ENCODE assay signal across 1 cellular context in the genomic region with DNA sequence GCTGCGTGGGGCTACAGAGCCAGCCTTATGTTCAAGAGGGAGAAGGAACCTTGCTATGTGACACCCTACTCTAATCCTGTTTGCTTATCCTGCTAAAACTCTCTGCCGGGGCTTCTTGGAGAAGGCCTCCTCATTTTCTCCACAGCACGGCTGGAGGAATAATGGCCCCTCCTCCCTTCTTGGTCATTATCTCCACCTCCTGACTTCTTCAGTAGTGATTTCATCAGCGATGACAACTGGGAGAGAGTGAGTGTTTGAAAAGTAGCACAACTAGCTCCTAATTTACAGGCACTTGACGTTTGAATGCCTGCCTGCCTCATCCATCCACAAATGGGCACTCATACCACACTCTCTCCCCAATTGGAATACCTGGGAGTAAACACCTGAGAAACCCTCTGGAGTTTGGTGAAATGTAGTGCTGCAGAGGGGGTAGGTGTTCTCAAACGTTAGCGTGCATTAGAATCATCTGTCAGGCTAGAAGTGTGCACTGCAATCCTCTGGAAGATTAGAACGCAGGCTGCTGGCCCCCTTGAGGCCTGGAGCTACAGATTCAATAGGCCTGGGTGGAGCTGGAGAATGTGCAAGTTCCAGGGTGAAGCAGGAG.
TF ChIP-seq lines count a peak whose summit lies in the region.

No MANE protein-coding gene starts in this region.

TF ChIP-seq in HEK293, 187 proteins besides CTCF, POLR2A, EP300 and RAD21 (continued from another document):
- TF ChIP-seq, protein P1, sequence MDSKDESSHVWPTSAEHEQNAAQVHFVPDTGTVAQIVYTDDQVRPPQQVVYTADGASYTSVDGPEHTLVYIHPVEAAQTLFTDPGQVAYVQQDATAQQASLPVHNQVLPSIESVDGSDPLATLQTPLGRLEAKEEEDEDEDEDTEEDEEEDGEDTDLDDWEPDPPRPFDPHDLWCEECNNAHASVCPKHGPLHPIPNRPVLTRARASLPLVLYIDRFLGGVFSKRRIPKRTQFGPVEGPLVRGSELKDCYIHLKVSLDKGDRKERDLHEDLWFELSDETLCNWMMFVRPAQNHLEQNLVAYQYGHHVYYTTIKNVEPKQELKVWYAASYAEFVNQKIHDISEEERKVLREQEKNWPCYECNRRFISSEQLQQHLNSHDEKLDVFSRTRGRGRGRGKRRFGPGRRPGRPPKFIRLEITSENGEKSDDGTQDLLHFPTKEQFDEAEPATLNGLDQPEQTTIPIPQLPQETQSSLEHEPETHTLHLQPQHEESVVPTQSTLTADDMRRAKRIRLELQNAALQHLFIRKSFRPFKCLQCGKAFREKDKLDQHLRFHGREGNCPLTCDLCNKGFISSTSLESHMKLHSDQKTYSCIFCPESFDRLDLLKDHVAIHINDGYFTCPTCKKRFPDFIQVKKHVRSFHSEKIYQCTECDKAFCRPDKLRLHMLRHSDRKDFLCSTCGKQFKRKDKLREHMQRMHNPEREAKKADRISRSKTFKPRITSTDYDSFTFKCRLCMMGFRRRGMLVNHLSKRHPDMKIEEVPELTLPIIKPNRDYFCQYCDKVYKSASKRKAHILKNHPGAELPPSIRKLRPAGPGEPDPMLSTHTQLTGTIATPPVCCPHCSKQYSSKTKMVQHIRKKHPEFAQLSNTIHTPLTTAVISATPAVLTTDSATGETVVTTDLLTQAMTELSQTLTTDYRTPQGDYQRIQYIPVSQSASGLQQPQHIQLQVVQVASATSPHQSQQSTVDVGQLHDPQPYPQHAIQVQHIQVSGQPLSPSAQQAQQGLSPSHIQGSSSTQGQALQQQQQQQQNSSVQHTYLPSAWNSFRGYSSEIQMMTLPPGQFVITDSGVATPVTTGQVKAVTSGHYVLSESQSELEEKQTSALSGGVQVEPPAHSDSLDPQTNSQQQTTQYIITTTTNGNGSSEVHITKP (tag by site-specific recombination; IDR thresholded peaks at IDR 0.05): no peak
